In genomic region chr12:122643207-122643805, GRCh38 we compare ENCODE assay signal across 18 cellular contexts. TPM values are rescaled to one million over a fixed set of nuclear protein-coding genes. Genes with fewer than 3 reads are reported as not detected.
"Had no signal": no experiment of that assay in that cellular context is flagged by ENCODE, and none has a peak within 500 bp of the region (broad histone marks: within the 10 kb centered on the region; RNA-seq: fewer than 3 reads in every experiment).

No MANE protein-coding gene starts in this region.

- H3K4me1 ChIP-seq: colonic mucosa, transverse colon had no signal

- H3K27ac ChIP-seq: cardiac muscle cell, colonic mucosa, transverse colon had no signal

- H3K4me3 Mint-ChIP-seq: activated CD4-positive, alpha-beta memory T cell treated with anti-CD3 and anti-CD28 coated beads for 36 hours; activated T-cell treated with anti-CD3 and anti-CD28 coated beads, Interleukin-2, amount 50 U/mL, for 4 hours; immature natural killer cell; natural killer cell treated with Interleukin-12 subunit alpha and Interleukin-12 subunit beta and Interleukin-15 and Interleukin-18, amount 100 ng/mL, for 72 hours; stimulated activated effector memory CD8-positive, alpha-beta T cell treated with anti-CD3 and anti-CD28 coated beads, Interleukin-12 subunit alpha, Interleukin-12 subunit beta, amount 100 ng/mL, for 72 hours had no signal

- H3K9me3 ChIP-seq: colonic mucosa, mucosa of descending colon, transverse colon had no signal

- H3K36me3 ChIP-seq: cardiac muscle cell, colonic mucosa, transverse colon had no signal

- H3K27me3 ChIP-seq: cardiac muscle cell, colonic mucosa, transverse colon had no signal

- H3K36me3 Mint-ChIP-seq: activated CD4-positive, alpha-beta memory T cell treated with anti-CD3 and anti-CD28 coated beads for 36 hours; immature natural killer cell; natural killer cell treated with Interleukin-12 subunit alpha and Interleukin-12 subunit beta and Interleukin-15 and Interleukin-18, amount 100 ng/mL, for 72 hours; stimulated activated effector memory CD8-positive, alpha-beta T cell treated with anti-CD3 and anti-CD28 coated beads, Interleukin-12 subunit alpha, Interleukin-12 subunit beta, amount 100 ng/mL, for 72 hours had no signal

- H3K27me3 Mint-ChIP-seq: activated CD4-positive, alpha-beta memory T cell treated with anti-CD3 and anti-CD28 coated beads for 36 hours had no signal

- H3K9me3 Mint-ChIP-seq: activated CD4-positive, alpha-beta memory T cell treated with anti-CD3 and anti-CD28 coated beads for 36 hours; activated T-cell treated with anti-CD3 and anti-CD28 coated beads, Interleukin-2, amount 50 U/mL, for 4 hours; immature natural killer cell; natural killer cell treated with Interleukin-12 subunit alpha and Interleukin-12 subunit beta and Interleukin-15 and Interleukin-18, amount 100 ng/mL, for 72 hours; stimulated activated effector memory CD8-positive, alpha-beta T cell treated with anti-CD3 and anti-CD28 coated beads, Interleukin-12 subunit alpha, Interleukin-12 subunit beta, amount 100 ng/mL, for 72 hours had no signal

- H3K4me3 ChIP-seq: cardiac muscle cell, colonic mucosa, mucosa of descending colon, transverse colon had no signal

- DNase-seq: activated CD4-positive, alpha-beta memory T cell treated with anti-CD3 and anti-CD28 coated beads for 36 hours; activated CD4-positive, alpha-beta T cell treated with anti-CD3 and anti-CD28 coated beads for 1 hour; activated gamma-delta T cell treated with Interleukin-2 at 50 U/mL for 16 hours; activated T-cell treated with anti-CD3 and anti-CD28 coated beads, Interleukin-2, amount 50 U/mL, for 4 hours; colonic mucosa; effector CD4-positive, alpha-beta T cell; immature natural killer cell; left cardiac atrium; mammary epithelial cell; mucosa of descending colon; small intestine; T-helper 2 cell; transverse colon had no signal

- H3K27ac Mint-ChIP-seq: activated CD4-positive, alpha-beta memory T cell treated with anti-CD3 and anti-CD28 coated beads for 36 hours; immature natural killer cell; natural killer cell treated with Interleukin-12 subunit alpha and Interleukin-12 subunit beta and Interleukin-15 and Interleukin-18, amount 100 ng/mL, for 72 hours; stimulated activated effector memory CD8-positive, alpha-beta T cell treated with anti-CD3 and anti-CD28 coated beads, Interleukin-12 subunit alpha, Interleukin-12 subunit beta, amount 100 ng/mL, for 72 hours had no signal

- ATAC-seq: activated T-cell treated with anti-CD3 and anti-CD28 coated beads, Interleukin-2, amount 50 U/mL, for 4 hours; left cardiac atrium; mucosa of descending colon; natural killer cell treated with Interleukin-12 subunit alpha and Interleukin-12 subunit beta and Interleukin-15 and Interleukin-18, amount 100 ng/mL, for 72 hours; SK-N-SH treated with all-trans-retinoic acid at 6 μM for 48 hours; stimulated activated effector memory CD8-positive, alpha-beta T cell treated with anti-CD3 and anti-CD28 coated beads, Interleukin-12 subunit alpha, Interleukin-12 subunit beta, amount 100 ng/mL, for 72 hours had no signal

RNA-seq across cellular contexts. Expression of gene HCAR2, which starts 59.9 kb away (rescaled TPM):
- total RNA-seq: activated CD4-positive, alpha-beta memory T cell treated with anti-CD3 and anti-CD28 coated beads for 36 hours; activated T-cell treated with anti-CD3 and anti-CD28 coated beads, Interleukin-2, amount 50 U/mL, for 4 hours; cardiac muscle cell; osteocyte had no signal
- polyA plus RNA-seq: cardiac muscle cell, immature natural killer cell had no signal
